28 cellular contexts compared by ENCODE assay signal in the genomic region with DNA sequence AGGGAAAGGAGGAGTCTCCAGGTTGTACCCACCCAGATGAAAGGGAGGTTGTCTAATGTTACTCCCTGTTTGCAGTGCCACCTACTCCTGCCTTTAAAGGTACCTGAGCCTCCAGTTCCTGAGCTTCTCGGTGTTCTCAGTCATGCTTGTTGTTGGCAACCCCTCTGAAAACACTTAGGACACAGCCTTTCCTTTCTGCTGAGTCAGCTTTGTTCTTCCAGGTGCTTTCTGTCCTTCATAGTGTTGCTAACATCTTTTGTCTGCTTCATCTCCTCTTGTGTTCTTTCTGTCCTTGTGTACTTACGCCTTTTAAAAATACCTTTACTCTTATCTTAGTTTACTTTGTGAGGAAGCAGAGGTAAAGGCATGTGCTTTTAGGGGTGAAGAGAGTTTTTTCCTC.
A peak's percentile ranks its signal among the peaks of the same experiment; 100 is the strongest.
DNase-seq lines count a peak whose midpoint lies in the region; ATAC-seq, FAIRE-seq and TF ChIP-seq lines count a peak whose summit lies in the region.
"Had no signal": no experiment of that assay in that cellular context is flagged by ENCODE, and none has a peak within 500 bp of the region (broad histone marks: within the 10 kb centered on the region; RNA-seq: fewer than 3 reads in every experiment).

No MANE protein-coding gene starts in this region.

- TF ChIP-seq CTCF in LNCaP clone FGC (IDR thresholded peaks at IDR 0.05; ENCODE audit: control insufficient read depth, extremely low read depth, insufficient read depth): no peak
- TF ChIP-seq CTCF in K562 (IDR thresholded peaks at IDR 0.05 in 2 of 3, conservative IDR thresholded peaks at IDR 0.05 in 1 of 3; ENCODE audit: insufficient read depth in 2 of 3, low read depth in 1 of 3, low read length in 3 of 3): no peak

- TF ChIP-seq POLR2A in K562 (conservative IDR thresholded peaks at IDR 0.05): no peak

- H3K27ac ChIP-seq in K562 (ENCODE audit: extremely low read depth, low read depth, low read length): no peak overlapping the region
- H3K27ac ChIP-seq: 22Rv1, parathyroid adenoma, SJCRH30, stomach, upper lobe of left lung had no signal

- 0% methylated on average over 2 of the region's 2 CpGs for WGBS in K562 (ENCODE audit: insufficient coverage, low coverage, missing lambda C conversion rate)

- H3K4me1 ChIP-seq in K562 (replicated peaks in 1 of 2; ENCODE audit: control insufficient read depth in 2 of 2, insufficient read depth in 2 of 2, low read length in 2 of 2) (no peaks in the 10 kb centered on the region), neuron (ENCODE audit: insufficient read depth, low read length) (peaks cover 17% of the 10 kb centered on the region)
- H3K4me1 ChIP-seq: BE2C, parathyroid adenoma, stomach, upper lobe of left lung had no signal

- intact Hi-C loops in K562 (cut with micrococcal nuclease): no loop called here

- no peak overlapping the region for H3K9ac ChIP-seq in K562 (ENCODE audit: insufficient read depth in 1 of 2, low read depth in 2 of 2, low read length in 2 of 2)
- H3K9ac ChIP-seq: parathyroid adenoma had no signal

- TF ChIP-seq EP300 in K562 (IDR thresholded peaks at IDR 0.05; ENCODE audit: low read length): no peak

- no peaks in the 10 kb centered on the region for H3K79me2 ChIP-seq in K562 (ENCODE audit: control insufficient read depth, insufficient read depth, low read length)
- H3K79me2 ChIP-seq: parathyroid adenoma had no signal

- H3K9me3 ChIP-seq in K562 (replicated peaks; ENCODE audit: control insufficient read depth, insufficient read depth, low read depth, low read length) (no peaks in the 10 kb centered on the region), neuron (ENCODE audit: low read length) (no peaks in the 10 kb centered on the region)
- H3K9me3 ChIP-seq: BE2C, SJCRH30, stomach, upper lobe of left lung had no signal

- FAIRE-seq in K562 (lab: Jason Lieb, UNC): no peak
- FAIRE-seq: D721Med, endometrium, keratinocyte, small intestine had no signal

- no peak for TF ChIP-seq RAD21 in K562 (CRISPR knock-in tag; conservative IDR thresholded peaks at IDR 0.05 in 1 of 2, IDR thresholded peaks at IDR 0.05 in 1 of 2)

- POLR2A ChIA-PET in K562 (lab: Yijun Ruan, JAX): no interaction called here

- ATAC-seq in K562 (no peak), left lobe of liver (no peak)
- ATAC-seq: activated CD8-positive, alpha-beta T cell treated with anti-CD3 and anti-CD28 coated beads, Interleukin-2, amount 10 ng/mL, durations not matched to agents 7 days and 5 days; activated T-cell treated with anti-CD3 and anti-CD28 coated beads, Interleukin-2, amount 50 U/mL, for 4 hours; GM12878 had no signal

- no TSS peak for BruUV-seq in K562 (replicated peaks; lab: Mats Ljungman, UMichigan)

- DNase-seq in DMS153 (lab: John Stamatoyannopoulos, UW) (peak; percentile 5), DMS153 treated with DMSO at 0.1 percent for 48 hours (lab: John Stamatoyannopoulos, UW; ENCODE audit: unreplicated experiment) (no peak), LNCaP clone FGC (ENCODE audit: low read depth) (peak; percentile 45), K562 (ENCODE audit: extremely low read depth in 1 of 4, low spot score in 3 of 4) (no peak), left lobe of liver (ENCODE audit: low spot score) (no peak), cortex of kidney (lab: John Stamatoyannopoulos, UW) (no peak)
- no peak for DNase-seq in activated CD8-positive, alpha-beta memory T cell treated with anti-CD3 and anti-CD28 coated beads, Interleukin-2, amount 50 U/mL, for 48 hours
- DNase-seq: activated CD8-positive, alpha-beta T cell treated with anti-CD3 and anti-CD28 coated beads, Interleukin-2, amount 10 ng/mL, durations not matched to agents 7 days and 5 days; activated naive CD4-positive, alpha-beta T cell treated with anti-CD3 and anti-CD28 coated beads, Interleukin-2, amount 10 ng/mL, durations not matched to agents 7 days and 5 days; activated T-cell treated with anti-CD3 and anti-CD28 coated beads, Interleukin-2, amount 50 U/mL, for 4 hours; aorta; BE2C; hypothalamus; KBM-7; naive B cell; NCI-H1092; SJCRH30; small intestine; stimulated activated CD4-positive, alpha-beta T cell treated with anti-CD3 and anti-CD28 coated beads, Interleukin-2, amount 100 ng/mL, for 48 hours; stomach; upper lobe of left lung had no signal

- H2AFZ ChIP-seq in K562 (ENCODE audit: low read depth, low read length) (no peak overlapping the region), neuron (ENCODE audit: low read depth, low read length) (peak overlapping the region; percentile 43)
- H2AFZ ChIP-seq: parathyroid adenoma had no signal

- H3K9me1 ChIP-seq in K562 (ENCODE audit: control insufficient read depth, insufficient read depth, low read length): no peaks in the 10 kb centered on the region

- H3K4me3 ChIP-seq in LNCaP clone FGC (ENCODE audit: low read depth, low read length): no peak overlapping the region
- H3K4me3 ChIP-seq in K562: no peak overlapping the region
- no peak overlapping the region for H3K4me3 ChIP-seq in neuron (ENCODE audit: low read length)
- H3K4me3 ChIP-seq: GM12878, SJCRH30, stomach, upper lobe of left lung had no signal

- no peak overlapping the region for H3K4me2 ChIP-seq in K562 (ENCODE audit: insufficient read depth, low read length)

- no peaks in the 10 kb centered on the region for H4K20me1 ChIP-seq in K562 (replicated peaks; ENCODE audit: control insufficient read depth, insufficient read depth, low read length)

- in situ Hi-C loops in K562 (cut with MboI): no loop called here

- H3K27me3 ChIP-seq in K562 (ENCODE audit: control insufficient read depth in 2 of 2, insufficient read depth in 2 of 2, low read length in 2 of 2): no peaks in the 10 kb centered on the region
- H3K27me3 ChIP-seq in neuron (ENCODE audit: insufficient read depth, low read length): no peaks in the 10 kb centered on the region
- H3K27me3 ChIP-seq: BE2C, SJCRH30, stomach, upper lobe of left lung had no signal

- CTCF ChIA-PET in K562 (lab: Yijun Ruan, JAX; ENCODE audit: low intra/inter-chr PET ratio): no interaction called here

- H3K36me3 ChIP-seq in K562 (ENCODE audit: control insufficient read depth, insufficient read depth, low read length): no peaks in the 10 kb centered on the region
- H3K36me3 ChIP-seq in neuron (ENCODE audit: insufficient read depth, low read length): no peaks in the 10 kb centered on the region
- H3K36me3 ChIP-seq: BE2C, SJCRH30, stomach, upper lobe of left lung had no signal

TF ChIP-seq in K562, 482 proteins besides CTCF, POLR2A, EP300 and RAD21:
- TF ChIP-seq, protein P1, sequence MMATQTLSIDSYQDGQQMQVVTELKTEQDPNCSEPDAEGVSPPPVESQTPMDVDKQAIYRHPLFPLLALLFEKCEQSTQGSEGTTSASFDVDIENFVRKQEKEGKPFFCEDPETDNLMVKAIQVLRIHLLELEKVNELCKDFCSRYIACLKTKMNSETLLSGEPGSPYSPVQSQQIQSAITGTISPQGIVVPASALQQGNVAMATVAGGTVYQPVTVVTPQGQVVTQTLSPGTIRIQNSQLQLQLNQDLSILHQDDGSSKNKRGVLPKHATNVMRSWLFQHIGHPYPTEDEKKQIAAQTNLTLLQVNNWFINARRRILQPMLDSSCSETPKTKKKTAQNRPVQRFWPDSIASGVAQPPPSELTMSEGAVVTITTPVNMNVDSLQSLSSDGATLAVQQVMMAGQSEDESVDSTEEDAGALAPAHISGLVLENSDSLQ (IDR thresholded peaks at IDR 0.05): no peak
- TF ChIP-seq MAFK (IDR thresholded peaks at IDR 0.05; ENCODE audit: low read length): peak; percentile 91
- TF ChIP-seq C11orf30 (IDR thresholded peaks at IDR 0.05; ENCODE audit: low read depth): peak; percentile 75
- TF ChIP-seq MAFF (IDR thresholded peaks at IDR 0.05; ENCODE audit: low read length): peak; percentile 86
- peak; percentile 86 for TF ChIP-seq ZNF316 (IDR thresholded peaks at IDR 0.05)
- TF ChIP-seq MAFG (tag; conservative IDR thresholded peaks at IDR 0.05): peak; percentile 83
- no peak for TF ChIP-seq ZBTB1 (CRISPR knock-in tag; IDR thresholded peaks at IDR 0.05; ENCODE audit: borderline replicate concordance, low read depth)

Comparison
In these comparisons a context has a peak if more than half of its experiments do, and no peak if none do; other contexts are left out.
1. DNase-seq: peak in DMS153 (single experiment) and LNCaP clone FGC (single experiment); none in DMS153 treated with DMSO at 0.1 percent for 48 hours (single experiment), K562 (0 of 4), left lobe of liver (single experiment), cortex of kidney (single experiment) and activated CD8-positive, alpha-beta memory T cell treated with anti-CD3 and anti-CD28 coated beads, Interleukin-2, amount 50 U/mL, for 48 hours (single experiment).